ENCODE assay signal across 8 cellular contexts in the genomic region with DNA sequence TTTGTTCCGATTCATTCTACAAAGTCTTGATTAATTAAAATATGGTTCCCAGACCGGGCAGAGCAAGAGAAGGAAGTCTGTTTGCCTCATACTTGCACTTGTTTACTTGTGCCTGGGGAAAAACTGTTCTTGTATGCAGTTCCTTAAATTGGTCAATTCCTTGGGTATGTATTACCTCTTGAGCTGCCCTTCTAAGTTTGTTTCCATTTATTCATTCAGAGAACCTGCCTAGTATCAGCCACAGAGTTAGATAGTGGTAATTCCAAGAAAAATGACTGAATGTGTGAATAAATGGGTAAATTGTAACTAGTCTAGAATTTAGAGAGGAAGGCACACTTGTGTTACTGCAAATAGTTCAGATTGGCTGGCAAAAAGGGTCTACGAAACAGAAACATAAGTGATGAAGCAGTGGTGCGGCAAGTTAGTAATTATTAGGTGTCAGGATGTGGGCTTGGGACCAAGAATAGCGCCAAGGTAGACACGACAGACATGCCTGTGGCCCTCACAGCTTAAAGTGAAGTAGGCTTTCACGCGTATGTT.
DNase-seq lines count a peak whose midpoint lies in the region; ATAC-seq and TF ChIP-seq lines count a peak whose summit lies in the region.

No MANE protein-coding gene starts in this region.

- peak overlapping the region; percentile 80 for H3K27ac Mint-ChIP-seq in activated naive CD4-positive, alpha-beta T cell treated with anti-CD3 and anti-CD28 coated beads, Interleukin-2, amount 10 ng/mL, durations not matched to agents 7 days and 5 days

- peaks cover 56% of the 10 kb centered on the region for H3K27me3 Mint-ChIP-seq in activated naive CD4-positive, alpha-beta T cell treated with anti-CD3 and anti-CD28 coated beads, Interleukin-2, amount 10 ng/mL, durations not matched to agents 7 days and 5 days

- H3K4me3 Mint-ChIP-seq in activated naive CD4-positive, alpha-beta T cell treated with anti-CD3 and anti-CD28 coated beads, Interleukin-2, amount 10 ng/mL, durations not matched to agents 7 days and 5 days = peak overlapping the region; percentile 69

- no peaks in the 10 kb centered on the region for H3K9me3 ChIP-seq in subcutaneous abdominal adipose tissue (ENCODE audit: control insufficient read depth in 5 of 5, low read length in 5 of 5)

- intact Hi-C loops in head of caudate nucleus (cut with DNase I) = no loop called here

- no peaks in the 10 kb centered on the region for H3K9me3 Mint-ChIP-seq in activated naive CD4-positive, alpha-beta T cell treated with anti-CD3 and anti-CD28 coated beads, Interleukin-2, amount 10 ng/mL, durations not matched to agents 7 days and 5 days

- no peak overlapping the region for H3K27ac ChIP-seq in subcutaneous abdominal adipose tissue (ENCODE audit: low read depth, low read length)

- ATAC-seq in GM21390 (IDR thresholded peaks at IDR 0.05; ENCODE audit: unreplicated experiment) (peak; percentile 72), HG03575 (IDR thresholded peaks at IDR 0.05; ENCODE audit: extremely low read depth, insufficient number of reproducible peaks, low FRiP score, unreplicated experiment) (peak; percentile 33)

- H3K36me3 ChIP-seq in subcutaneous abdominal adipose tissue (ENCODE audit: control insufficient read depth in 5 of 5, insufficient read depth in 5 of 5, low read length in 5 of 5) = no peaks in the 10 kb centered on the region

- peak overlapping the region in 4 of 5 donors; percentile 37 to 80 (median 72) for H3K9ac ChIP-seq in subcutaneous abdominal adipose tissue (ENCODE audit: low read length in 5 of 5)

- DNase-seq in GM12864 (ENCODE audit: low read depth) (peak; percentile 74), kidney glomerular epithelial cell (lab: John Stamatoyannopoulos, UW) (peak; percentile 67), putamen (ENCODE audit: low spot score) (no peak), head of caudate nucleus (no peak)
- no peak for DNase-seq in activated naive CD4-positive, alpha-beta T cell treated with anti-CD3 and anti-CD28 coated beads, Interleukin-2, amount 10 ng/mL, durations not matched to agents 7 days and 5 days

- H3K4me1 ChIP-seq in subcutaneous abdominal adipose tissue (ENCODE audit: control insufficient read depth in 5 of 5, insufficient read depth in 5 of 5, low read length in 5 of 5) = peaks cover 0 to 23% (median 17%) of the 10 kb centered on the region in 5 donors

- H3K27me3 ChIP-seq in subcutaneous abdominal adipose tissue (ENCODE audit: control insufficient read depth in 5 of 5, insufficient read depth in 4 of 5, low read length in 5 of 5) = no peaks in the 10 kb centered on the region

- CTCF ChIA-PET in activated naive CD4-positive, alpha-beta T cell treated with anti-CD3 and anti-CD28 coated beads, Interleukin-2, amount 10 ng/mL, durations not matched to agents 7 days and 5 days (lab: Charles Lee) = interaction anchor here (0.6 to 1.5 kb wide), 2 partner anchors 46 to 145 kb away, joined by 3 to 5 read pairs; partner anchors contain the start of genes C6orf52 and PAK1IP1

- peaks cover 23% of the 10 kb centered on the region for H3K4me1 Mint-ChIP-seq in activated naive CD4-positive, alpha-beta T cell treated with anti-CD3 and anti-CD28 coated beads, Interleukin-2, amount 10 ng/mL, durations not matched to agents 7 days and 5 days

- H3K4me3 ChIP-seq in GM12864 (ENCODE audit: low read depth, low read length) (peak overlapping the region; percentile 64), subcutaneous abdominal adipose tissue (ENCODE audit: low read depth in 1 of 5, low read length in 5 of 5) (peak overlapping the region; percentile 70 to 86 (median 84))

- no peaks in the 10 kb centered on the region for H3K36me3 Mint-ChIP-seq in activated naive CD4-positive, alpha-beta T cell treated with anti-CD3 and anti-CD28 coated beads, Interleukin-2, amount 10 ng/mL, durations not matched to agents 7 days and 5 days

- TF ChIP-seq CTCF in GM12864 (IDR thresholded peaks at IDR 0.05; ENCODE audit: low read depth, low read length, missing control alignments) = no peak

Comparison
In these comparisons a context has a peak if more than half of its experiments do, and no peak if none do; other contexts are left out.
1. DNase-seq: peak in GM12864 (single experiment) and kidney glomerular epithelial cell (single experiment); none in activated naive CD4-positive, alpha-beta T cell treated with anti-CD3 and anti-CD28 coated beads, Interleukin-2, amount 10 ng/mL, durations not matched to agents 7 days and 5 days (single experiment), putamen (single experiment) and head of caudate nucleus (0 of 42).